8 cellular contexts compared by ENCODE assay signal in the genomic region with DNA sequence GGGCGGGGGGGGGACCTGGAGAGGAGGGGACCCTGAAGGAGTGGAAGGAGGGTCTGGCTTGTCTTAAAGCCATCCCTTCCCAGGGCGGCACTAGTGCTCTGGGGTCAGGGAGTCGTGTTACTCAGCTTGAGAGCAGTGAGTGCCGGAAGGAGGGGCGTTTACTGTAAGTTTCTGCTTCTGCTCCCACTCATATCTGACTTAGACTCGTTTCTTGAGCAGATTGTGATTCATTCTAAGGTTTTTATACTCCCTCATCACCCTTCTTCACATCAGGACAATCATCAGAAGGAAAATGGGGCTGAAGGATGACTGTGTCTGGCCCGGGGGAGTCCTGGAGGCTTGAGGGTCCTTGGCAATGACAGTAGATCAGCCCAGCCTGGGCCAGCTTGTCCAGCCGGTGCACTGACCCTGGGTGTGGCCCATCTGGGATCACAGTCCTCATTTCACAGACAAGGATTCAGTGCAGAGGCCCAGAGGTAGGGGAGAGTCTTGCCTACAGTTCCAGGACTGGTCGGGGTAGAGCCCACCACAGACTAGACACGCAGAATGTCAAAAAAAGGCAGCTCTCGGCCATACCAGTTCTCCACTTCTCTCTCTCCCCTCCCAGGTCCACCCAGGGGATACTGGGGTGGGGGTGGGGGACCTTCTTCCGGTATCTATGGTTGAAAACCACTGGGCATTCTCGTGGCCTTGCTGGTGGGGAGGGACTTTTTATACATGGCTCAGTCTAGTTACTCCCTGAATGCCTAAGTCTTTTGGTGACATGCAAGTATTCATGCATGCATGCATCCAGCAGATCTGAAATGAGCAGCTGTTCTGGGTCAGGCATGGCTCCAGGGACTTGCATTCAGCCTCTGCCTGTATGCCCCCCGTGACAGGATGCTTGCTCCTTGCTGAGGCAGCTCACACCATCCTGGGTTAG. TPM values are rescaled to one million over a fixed set of nuclear protein-coding genes. Genes with fewer than 3 reads are reported as not detected.
A peak's percentile ranks its signal among the peaks of the same experiment; 100 is the strongest.
DNase-seq lines count a peak whose midpoint lies in the region; ATAC-seq and TF ChIP-seq lines count a peak whose summit lies in the region.

No MANE protein-coding gene starts in this region.

- H3K9me3 ChIP-seq in right cardiac atrium (ENCODE audit: control insufficient read depth, low read length) (no peaks in the 10 kb centered on the region), left ventricle myocardium inferior (replicated peaks) (no peaks in the 10 kb centered on the region), RWPE2 (ENCODE audit: severe bottlenecking) (no peaks in the 10 kb centered on the region)

- intact Hi-C loops in right cardiac atrium (cut with DNase I) (no loop called here), left ventricle myocardium inferior (cut with micrococcal nuclease) (no loop called here)

- H3K27me3 ChIP-seq in right cardiac atrium (ENCODE audit: control insufficient read depth, insufficient read depth), result no peaks in the 10 kb centered on the region
- peaks cover 98% of the 10 kb centered on the region for H3K27me3 ChIP-seq in left ventricle myocardium inferior (ENCODE audit: low read depth)
- H3K27me3 ChIP-seq in RWPE2 (ENCODE audit: insufficient read depth, poor library complexity, severe bottlenecking), result peaks cover 24% of the 10 kb centered on the region

- H3K9me3 Mint-ChIP-seq in stimulated activated memory B cell treated with anti-CD40 and anti-IgM and Interleukin-4, amounts not matched to agents 10 μg/mL and 1 μg/mL and 100 μg/mL, for 72 hours, result no peaks in the 10 kb centered on the region

- H3K4me1 ChIP-seq in right cardiac atrium (ENCODE audit: control insufficient read depth, insufficient read depth, low read length) (no peaks in the 10 kb centered on the region), left ventricle myocardium inferior (peaks cover 8% of the 10 kb centered on the region), RWPE2 (ENCODE audit: insufficient read depth, poor library complexity, severe bottlenecking) (no peaks in the 10 kb centered on the region)

- H3K36me3 Mint-ChIP-seq in stimulated activated memory B cell treated with anti-CD40 and anti-IgM and Interleukin-4, amounts not matched to agents 10 μg/mL and 1 μg/mL and 100 μg/mL, for 72 hours, result peaks cover 12% of the 10 kb centered on the region

- H3K4me3 Mint-ChIP-seq in stimulated activated memory B cell treated with anti-CD40 and anti-IgM and Interleukin-4, amounts not matched to agents 10 μg/mL and 1 μg/mL and 100 μg/mL, for 72 hours, result peak overlapping the region; percentile 58

- 37% methylated on average over 14 of the region's 14 CpGs for WGBS in right cardiac atrium

- peak overlapping the region; percentile 85 for H3K27ac Mint-ChIP-seq in stimulated activated memory B cell treated with anti-CD40 and anti-IgM and Interleukin-4, amounts not matched to agents 10 μg/mL and 1 μg/mL and 100 μg/mL, for 72 hours

- peaks cover 55% of the 10 kb centered on the region for H3K27me3 Mint-ChIP-seq in stimulated activated memory B cell treated with anti-CD40 and anti-IgM and Interleukin-4, amounts not matched to agents 10 μg/mL and 1 μg/mL and 100 μg/mL, for 72 hours

- ATAC-seq in right cardiac atrium (peak; percentile 27 to 66), RWPE2 (ENCODE audit: low read depth) (peak; percentile 45; the same call in 2 of the 3 replicates), GM19397 (IDR thresholded peaks at IDR 0.05; ENCODE audit: unreplicated experiment) (no peak)
- peak; percentile 78 for ATAC-seq in stimulated activated memory B cell treated with anti-CD40 and anti-IgM and Interleukin-4, amounts not matched to agents 10 μg/mL and 1 μg/mL and 100 μg/mL, for 72 hours

- peaks cover 62% of the 10 kb centered on the region for H3K4me1 Mint-ChIP-seq in stimulated activated memory B cell treated with anti-CD40 and anti-IgM and Interleukin-4, amounts not matched to agents 10 μg/mL and 1 μg/mL and 100 μg/mL, for 72 hours

- TF ChIP-seq CTCF in left ventricle myocardium inferior (IDR thresholded peaks at IDR 0.05; ENCODE audit: borderline replicate concordance), result no peak
- no peak for TF ChIP-seq CTCF in RWPE2 (IDR thresholded peaks at IDR 0.05; ENCODE audit: poor library complexity, severe bottlenecking)
- no peak for TF ChIP-seq CTCF in fibroblast of the aortic adventitia (IDR thresholded peaks at IDR 0.05; ENCODE audit: insufficient read depth, low read length)

- DNase-seq in right cardiac atrium (peak in 1 of 3 donors; percentile 34), left ventricle myocardium inferior (no peak), RWPE2 (ENCODE audit: low spot score) (no peak), fibroblast of the aortic adventitia (ENCODE audit: low read depth) (peak; percentile 79), NCI-H748 treated with DMSO at 0.1 percent for 48 hours (lab: John Stamatoyannopoulos, UW) (no peak), cerebellar nuclear complex (lab: John Stamatoyannopoulos, UW) (no peak)

- no peaks in the 10 kb centered on the region for H3K36me3 ChIP-seq in left ventricle myocardium inferior
- H3K36me3 ChIP-seq in RWPE2 (ENCODE audit: low read depth), result no peaks in the 10 kb centered on the region

- H3K4me3 ChIP-seq in right cardiac atrium (ENCODE audit: low read length) (peak overlapping the region; percentile 25), left ventricle myocardium inferior (no peak overlapping the region), RWPE2 (ENCODE audit: severe bottlenecking) (no peak overlapping the region), fibroblast of the aortic adventitia (ENCODE audit: low read depth, low read length) (no peak overlapping the region)

- no peak overlapping the region for H3K27ac ChIP-seq in right cardiac atrium (ENCODE audit: low read length)
- H3K27ac ChIP-seq in left ventricle myocardium inferior (replicated peaks), result no peak overlapping the region
- H3K27ac ChIP-seq in RWPE2 (ENCODE audit: poor library complexity, severe bottlenecking), result no peak overlapping the region

RNA-seq across cellular contexts. Expression of gene TNFRSF8, which starts 5.1 kb away (rescaled TPM):
- total RNA-seq in right cardiac atrium (1 to 10 TPM; 1.5 to 4.3 (median 2.5) TPM), left ventricle myocardium inferior (0.82 TPM), fibroblast of the aortic adventitia (ENCODE audit: low replicate concordance) (0.09 and 15.4 TPM in 2 replicates)
- polyA plus RNA-seq in right cardiac atrium, result 2.6 TPM

RNA-seq across cellular contexts. Expression of gene MIIP, which starts 48.9 kb away (rescaled TPM):
- total RNA-seq in right cardiac atrium (10 to 100 TPM in 3 of 4 donors, 1 to 10 TPM in 1; 8.5 to 16.4 (median 12.5) TPM), left ventricle myocardium inferior (16.2 TPM), fibroblast of the aortic adventitia (ENCODE audit: low replicate concordance) (22.0 and 31.4 TPM in 2 replicates)
- polyA plus RNA-seq in right cardiac atrium, result 12.5 TPM
